ENCODE assay signal across 8 cellular contexts in genomic region chr14:91317381-91318313, GRCh38.
DNase-seq lines count a peak whose midpoint lies in the region; ATAC-seq, FAIRE-seq and TF ChIP-seq lines count a peak whose summit lies in the region.

No MANE protein-coding gene starts in this region.

- POLR2A ChIA-PET in activated CD4-positive, alpha-beta memory T cell treated with anti-CD3 and anti-CD28 coated beads, Interleukin-2, amount 10 ng/mL, durations not matched to agents 7 days and 5 days (lab: Charles Lee), result interaction anchor here (0.9 to 4.8 kb wide), 17 partner anchors 11 to 555 kb away, joined by 3 to 46 read pairs (median 4); partner anchors contain the start of genes CCDC88C, DGLUCY, GPR68 and PPP4R3A

- no peak overlapping the region for H2AFZ ChIP-seq in neural progenitor cell (replicated peaks)

- H3K9me3 ChIP-seq in small intestine (ENCODE audit: control insufficient read depth, low read depth) (no peaks in the 10 kb centered on the region), neural progenitor cell (ENCODE audit: low read depth) (no peaks in the 10 kb centered on the region)

- H3K36me3 ChIP-seq in small intestine (ENCODE audit: control insufficient read depth in 2 of 2, insufficient read depth in 2 of 2, low read length in 2 of 2) (peaks cover 8 to 9% of the 10 kb centered on the region in 2 donors), neural progenitor cell (peaks cover 10% of the 10 kb centered on the region)

- no peak overlapping the region for H3K4me3 ChIP-seq in small intestine (ENCODE audit: low read depth in 1 of 2, low read length in 2 of 2)
- no peak overlapping the region for H3K4me3 ChIP-seq in neural progenitor cell

- peak overlapping the region; percentile 46 to 79 for H3K27ac ChIP-seq in small intestine (ENCODE audit: low read depth in 1 of 2, low read length in 1 of 2)
- no peak overlapping the region for H3K27ac ChIP-seq in neural progenitor cell

- H3K27me3 ChIP-seq in small intestine (ENCODE audit: control insufficient read depth in 2 of 2, insufficient read depth in 2 of 2, low read length in 2 of 2) (no peaks in the 10 kb centered on the region), neural progenitor cell (no peaks in the 10 kb centered on the region)

- no peak for FAIRE-seq in small intestine (lab: Jason Lieb, UNC)

- CTCF ChIA-PET in activated CD4-positive, alpha-beta memory T cell treated with anti-CD3 and anti-CD28 coated beads, Interleukin-2, amount 10 ng/mL, durations not matched to agents 7 days and 5 days (lab: Charles Lee), result interaction anchor here (0.6 to 3.8 kb wide), 18 partner anchors 30 to 204 kb away, joined by 3 to 16 read pairs (median 4); partner anchors contain the start of gene CCDC88C

- H3K27ac Mint-ChIP-seq in activated CD4-positive, alpha-beta memory T cell treated with anti-CD3 and anti-CD28 coated beads, Interleukin-2, amount 10 ng/mL, durations not matched to agents 7 days and 5 days, result peak overlapping the region; percentile 95
- peak overlapping the region; percentile 92 to 93 for H3K27ac Mint-ChIP-seq in effector memory CD8-positive, alpha-beta T cell
- H3K27ac Mint-ChIP-seq in HFFc6 (no peak overlapping the region), neural progenitor cell (no peak overlapping the region)

- no peak overlapping the region for H3K4me2 ChIP-seq in neural progenitor cell

- no peaks in the 10 kb centered on the region for H3F3A ChIP-seq in neural progenitor cell (ENCODE audit: low read depth)

- H3K36me3 Mint-ChIP-seq in activated CD4-positive, alpha-beta memory T cell treated with anti-CD3 and anti-CD28 coated beads, Interleukin-2, amount 10 ng/mL, durations not matched to agents 7 days and 5 days (ENCODE audit: low read depth), result peaks cover 92% of the 10 kb centered on the region
- H3K36me3 Mint-ChIP-seq in effector memory CD8-positive, alpha-beta T cell (ENCODE audit: insufficient read depth), result peaks cover 98% of the 10 kb centered on the region
- H3K36me3 Mint-ChIP-seq in HFFc6 (ENCODE audit: low read depth) (no peaks in the 10 kb centered on the region), neural progenitor cell (peaks cover 53% of the 10 kb centered on the region)

- H3K4me1 ChIP-seq in small intestine (ENCODE audit: control insufficient read depth in 2 of 2, insufficient read depth in 1 of 2, low read depth in 1 of 2, low read length in 1 of 2), result peaks cover 7 to 15% of the 10 kb centered on the region in 2 donors
- H3K4me1 ChIP-seq in neural progenitor cell, result no peaks in the 10 kb centered on the region

- H3K4me3 Mint-ChIP-seq in activated CD4-positive, alpha-beta memory T cell treated with anti-CD3 and anti-CD28 coated beads, Interleukin-2, amount 10 ng/mL, durations not matched to agents 7 days and 5 days, result peak overlapping the region; percentile 46
- peak overlapping the region; percentile 61 to 83 for H3K4me3 Mint-ChIP-seq in effector memory CD8-positive, alpha-beta T cell
- H3K4me3 Mint-ChIP-seq in HFFc6, result no peak overlapping the region
- no peak overlapping the region for H3K4me3 Mint-ChIP-seq in neural progenitor cell

- H4K20me1 ChIP-seq in neural progenitor cell (ENCODE audit: low read depth), result no peaks in the 10 kb centered on the region

- H3K27me3 Mint-ChIP-seq in activated CD4-positive, alpha-beta memory T cell treated with anti-CD3 and anti-CD28 coated beads, Interleukin-2, amount 10 ng/mL, durations not matched to agents 7 days and 5 days, result no peaks in the 10 kb centered on the region
- no peaks in the 10 kb centered on the region for H3K27me3 Mint-ChIP-seq in effector memory CD8-positive, alpha-beta T cell
- peaks cover 26% of the 10 kb centered on the region for H3K27me3 Mint-ChIP-seq in HFFc6 (ENCODE audit: insufficient read depth)
- H3K27me3 Mint-ChIP-seq in neural progenitor cell (ENCODE audit: insufficient read depth, low read depth), result peaks cover 6% of the 10 kb centered on the region

- H3K9me3 Mint-ChIP-seq in activated CD4-positive, alpha-beta memory T cell treated with anti-CD3 and anti-CD28 coated beads, Interleukin-2, amount 10 ng/mL, durations not matched to agents 7 days and 5 days, result no peaks in the 10 kb centered on the region
- H3K9me3 Mint-ChIP-seq in effector memory CD8-positive, alpha-beta T cell, result no peaks in the 10 kb centered on the region
- no peaks in the 10 kb centered on the region for H3K9me3 Mint-ChIP-seq in HFFc6
- peaks cover 16% of the 10 kb centered on the region for H3K9me3 Mint-ChIP-seq in neural progenitor cell

- TF ChIP-seq CTCF in HFFc6 (IDR thresholded peaks at IDR 0.05) (no peak), neural progenitor cell (IDR thresholded peaks at IDR 0.05) (no peak)

- DNase-seq in CMK (ENCODE audit: low read depth) (peak; percentile 96), LoVo (ENCODE audit: low spot score) (peak; percentile 77), small intestine (peak; percentile 93), HFFc6 (no peak), AML-193 (lab: John Stamatoyannopoulos, UW) (no peak), neural progenitor cell (ENCODE audit: low spot score) (no peak)
- DNase-seq in activated CD4-positive, alpha-beta memory T cell treated with anti-CD3 and anti-CD28 coated beads, Interleukin-2, amount 10 ng/mL, durations not matched to agents 7 days and 5 days, result peak; percentile 86
- peak; percentile 74 to 78 (median 76) for DNase-seq in effector memory CD8-positive, alpha-beta T cell

- peak; percentile 48 for ATAC-seq in effector memory CD8-positive, alpha-beta T cell (replicated peaks)

- H3K4me1 Mint-ChIP-seq in activated CD4-positive, alpha-beta memory T cell treated with anti-CD3 and anti-CD28 coated beads, Interleukin-2, amount 10 ng/mL, durations not matched to agents 7 days and 5 days, result peaks cover 83% of the 10 kb centered on the region
- H3K4me1 Mint-ChIP-seq in effector memory CD8-positive, alpha-beta T cell (ENCODE audit: low read depth in 2 of 2), result peaks cover 56 to 59% of the 10 kb centered on the region in 2 donors
- H3K4me1 Mint-ChIP-seq in HFFc6 (ENCODE audit: low read depth) (no peaks in the 10 kb centered on the region), neural progenitor cell (no peaks in the 10 kb centered on the region)

- no peaks in the 10 kb centered on the region for H3K79me2 ChIP-seq in neural progenitor cell (ENCODE audit: low read depth)

- 20 to 25% (median 23%) methylated on average over 21 to 22 of the region's 22 CpGs for WGBS in small intestine, 3 donors

- H3K9ac ChIP-seq in neural progenitor cell, result no peak overlapping the region

Comparison
In these comparisons a context has a peak if more than half of its experiments do, and no peak if none do; other contexts are left out.
1. DNase-seq: peak in CMK (single experiment), LoVo (single experiment), activated CD4-positive, alpha-beta memory T cell treated with anti-CD3 and anti-CD28 coated beads, Interleukin-2, amount 10 ng/mL, durations not matched to agents 7 days and 5 days (single experiment), effector memory CD8-positive, alpha-beta T cell (3 of 3) and small intestine (single experiment); none in HFFc6 (single experiment), AML-193 (0 of 2) and neural progenitor cell (single experiment).
2. H3K27ac Mint-ChIP-seq: peak in activated CD4-positive, alpha-beta memory T cell treated with anti-CD3 and anti-CD28 coated beads, Interleukin-2, amount 10 ng/mL, durations not matched to agents 7 days and 5 days (single experiment) and effector memory CD8-positive, alpha-beta T cell (2 of 2); none in HFFc6 (single experiment) and neural progenitor cell (single experiment).
3. H3K4me3 Mint-ChIP-seq: peak in activated CD4-positive, alpha-beta memory T cell treated with anti-CD3 and anti-CD28 coated beads, Interleukin-2, amount 10 ng/mL, durations not matched to agents 7 days and 5 days (single experiment) and effector memory CD8-positive, alpha-beta T cell (2 of 2); none in HFFc6 (single experiment) and neural progenitor cell (single experiment).